ENCODE assay signal across 1 cellular context in genomic region chr6:170086639-170087420, GRCh38.
TF ChIP-seq lines count a peak whose summit lies in the region.

No MANE protein-coding gene starts in this region.

TF ChIP-seq in SK-N-SH, 30 proteins besides CTCF, POLR2A, EP300 and RAD21 (continued from another document):
- no peak for TF ChIP-seq REST (IDR thresholded peaks at IDR 0.05; ENCODE audit: low read depth, low read length)
